8 cellular contexts compared by ENCODE assay signal in the genomic region with DNA sequence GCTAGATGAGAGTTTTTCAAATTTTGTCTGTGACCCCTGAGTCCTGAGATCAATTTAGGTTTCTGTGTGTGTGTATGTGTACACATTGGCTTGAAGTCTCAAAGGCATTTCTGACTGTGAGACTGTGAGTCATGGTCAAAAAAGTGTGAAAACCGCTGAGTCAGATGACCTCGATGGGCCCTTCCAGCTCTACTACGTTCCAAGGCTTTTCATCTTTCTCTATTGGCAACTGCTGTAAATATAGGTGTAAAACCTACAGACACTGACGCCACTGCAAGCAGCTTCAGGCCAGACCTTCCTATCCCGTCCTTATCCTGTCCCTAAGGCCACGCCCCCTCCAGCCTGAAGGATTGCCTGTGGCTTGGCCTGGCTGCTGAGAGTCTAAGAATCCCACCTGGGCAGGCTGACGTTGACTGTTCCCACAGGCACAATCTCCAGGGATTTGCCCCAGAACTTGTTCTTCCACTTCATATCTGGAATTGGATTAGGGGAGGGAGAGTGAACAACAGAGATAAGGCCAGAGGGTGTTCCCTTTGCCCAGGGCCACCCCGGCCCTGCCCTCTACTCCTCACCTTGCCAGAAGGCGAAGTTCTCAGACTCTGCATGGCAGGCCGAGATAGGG. TPM values are rescaled to one million over a fixed set of nuclear protein-coding genes. Genes with fewer than 3 reads are reported as not detected.
DNase-seq lines count a peak whose midpoint lies in the region; ATAC-seq and TF ChIP-seq lines count a peak whose summit lies in the region.

No MANE protein-coding gene starts in this region.

- no peak overlapping the region for H4K8ac ChIP-seq in neuronal stem cell (ENCODE audit: low read depth, low read length)

- intact Hi-C loops in left lung (cut with DNase I), result no loop called here

- H3K4me3 ChIP-seq in BE2C (ENCODE audit: low read depth, low read length), result no peak overlapping the region
- no peak overlapping the region for H3K4me3 ChIP-seq in HEK293 (ENCODE audit: low read depth, low read length)
- no peak overlapping the region for H3K4me3 ChIP-seq in adipocyte (ENCODE audit: low read length)
- no peak overlapping the region for H3K4me3 ChIP-seq in left lung
- no peak overlapping the region for H3K4me3 ChIP-seq in neuronal stem cell (ENCODE audit: low read length in 2 of 2)

- H2BK15ac ChIP-seq in neuronal stem cell (ENCODE audit: low read length), result no peak overlapping the region

- H3K18ac ChIP-seq in neuronal stem cell (ENCODE audit: low read length), result no peak overlapping the region

- TF ChIP-seq CTCF in BE2C (IDR thresholded peaks at IDR 0.05; ENCODE audit: low read depth, low read length) (no peak), HEK293 (tag by site-specific recombination; IDR thresholded peaks at IDR 0.05) (no peak), left lung (IDR thresholded peaks at IDR 0.05) (no peak)

- H3K79me1 ChIP-seq in neuronal stem cell (ENCODE audit: low read depth, low read length), result no peaks in the 10 kb centered on the region

- DNase-seq in BE2C, result peak; percentile 54
- DNase-seq in adipocyte (ENCODE audit: low read depth), result peak; percentile 75
- peak in 1 of 2 donors; percentile 76 for DNase-seq in left lung
- DNase-seq in neuronal stem cell (ENCODE audit: low spot score), result no peak
- no peak for DNase-seq in activated CD4-positive, CD25-positive, alpha-beta regulatory T cell (lab: John Stamatoyannopoulos, UW)
- DNase-seq in NCI-H1048 (lab: John Stamatoyannopoulos, UW), result no peak

- H3K9ac ChIP-seq in adipocyte (ENCODE audit: low read length) (no peak overlapping the region), neuronal stem cell (ENCODE audit: low read depth, low read length, poor library complexity) (no peak overlapping the region)

- no peak overlapping the region for H2AFZ ChIP-seq in neuronal stem cell (ENCODE audit: low read length)

- H3K27me3 ChIP-seq in BE2C (no peaks in the 10 kb centered on the region), adipocyte (replicated peaks; ENCODE audit: control insufficient read depth, insufficient read depth, low read length) (peaks cover 9% of the 10 kb centered on the region), left lung (no peaks in the 10 kb centered on the region), neuronal stem cell (ENCODE audit: control insufficient read depth in 3 of 3, insufficient read depth in 3 of 3, low read depth in 1 of 3, low read length in 3 of 3) (no peaks in the 10 kb centered on the region)

- no peaks in the 10 kb centered on the region for H3K9me3 ChIP-seq in BE2C
- H3K9me3 ChIP-seq in HEK293 (ENCODE audit: control insufficient read depth, insufficient read depth, low read depth, low read length), result no peaks in the 10 kb centered on the region
- H3K9me3 ChIP-seq in adipocyte (ENCODE audit: control insufficient read depth, low read length), result no peaks in the 10 kb centered on the region
- H3K9me3 ChIP-seq in left lung, result no peaks in the 10 kb centered on the region
- H3K9me3 ChIP-seq in neuronal stem cell (replicated peaks in 1 of 2; ENCODE audit: control insufficient read depth in 2 of 2, insufficient read depth in 1 of 2, low read depth in 1 of 2, low read length in 2 of 2), result no peaks in the 10 kb centered on the region

- H3K27ac ChIP-seq in HEK293 (ENCODE audit: extremely low read depth, low read depth, low read length), result no peak overlapping the region
- H3K27ac ChIP-seq in left lung, result peak overlapping the region; percentile 26 to 43
- no peak overlapping the region for H3K27ac ChIP-seq in neuronal stem cell (replicated peaks; ENCODE audit: low read length)

- no peak overlapping the region for H2BK5ac ChIP-seq in neuronal stem cell (ENCODE audit: low read length)

- H3K4me1 ChIP-seq in BE2C (peaks cover 9% of the 10 kb centered on the region), HEK293 (ENCODE audit: control insufficient read depth, insufficient read depth, low read length) (no peaks in the 10 kb centered on the region), adipocyte (ENCODE audit: control insufficient read depth, insufficient read depth, low read length) (peaks cover 22% of the 10 kb centered on the region), left lung (peaks cover 0 to 10% of the 10 kb centered on the region in 2 donors), neuronal stem cell (ENCODE audit: control insufficient read depth in 2 of 2, insufficient read depth in 1 of 2, low read depth in 1 of 2, low read length in 2 of 2) (no peaks in the 10 kb centered on the region)

- no peak overlapping the region for H3K14ac ChIP-seq in neuronal stem cell (ENCODE audit: low read length)

- H2BK12ac ChIP-seq in neuronal stem cell (ENCODE audit: low read length), result no peak overlapping the region

- no peak overlapping the region for H3K4me2 ChIP-seq in neuronal stem cell (ENCODE audit: insufficient read depth, low read length, poor library complexity, severe bottlenecking)

- POLR2A ChIA-PET in HEK293 (lab: Yijun Ruan, JAX), result interaction anchor here (0.5 to 3.3 kb wide), 4 partner anchors 11 to 160 kb away, joined by 3 to 15 read pairs (median 6); a partner anchor contains a TSS

- WGBS in neuronal stem cell (ENCODE audit: extremely low coverage in 2 of 2, insufficient read length in 2 of 2, insufficient replicate concordance in 1 of 2), 2 donors, result no CpG with 5 or more reads among the region's 10 CpGs

- no peak overlapping the region for H3K23ac ChIP-seq in neuronal stem cell (ENCODE audit: low read depth, low read length, poor library complexity)

- peaks cover 23% of the 10 kb centered on the region for H3K36me3 ChIP-seq in BE2C
- peaks cover 0 to 61% of the 10 kb centered on the region in 2 experiments; a peak in 1 of 3 replicates for H3K36me3 ChIP-seq in HEK293 (ENCODE audit: control insufficient read depth in 2 of 2, insufficient read depth in 1 of 2, low read length in 2 of 2)
- peaks cover 2% of the 10 kb centered on the region for H3K36me3 ChIP-seq in adipocyte (ENCODE audit: control insufficient read depth, insufficient read depth, low read length, severe bottlenecking)
- H3K36me3 ChIP-seq in left lung, result peaks cover 0 to 80% of the 10 kb centered on the region in 2 donors
- H3K36me3 ChIP-seq in neuronal stem cell (replicated peaks in 1 of 2; ENCODE audit: control insufficient read depth in 2 of 2, insufficient read depth in 2 of 2, low read length in 2 of 2), result peaks cover 12 to 27% of the 10 kb centered on the region in 2 donors

- CTCF ChIA-PET in HEK293 (lab: Yijun Ruan, JAX), result interaction anchor here (1.1 to 1.2 kb wide), 2 partner anchors 9 to 33 kb away, joined by 4 to 6 read pairs; no protein-coding TSS in a partner anchor

- H4K91ac ChIP-seq in neuronal stem cell (ENCODE audit: low read depth, low read length, poor library complexity), result no peak overlapping the region

- ATAC-seq in left lung, result peak; percentile 83
- ATAC-seq in HG03097 (IDR thresholded peaks at IDR 0.05; ENCODE audit: low FRiP score, unreplicated experiment), result no peak

- H2BK120ac ChIP-seq in neuronal stem cell (ENCODE audit: low read depth, low read length), result no peak overlapping the region

- no peak overlapping the region for H2AK5ac ChIP-seq in neuronal stem cell (ENCODE audit: low read depth, low read length)

- no peak overlapping the region for H3K4ac ChIP-seq in neuronal stem cell (ENCODE audit: low read length)

TF ChIP-seq in HEK293, 187 proteins besides CTCF, POLR2A, EP300 and RAD21 (continues in another document):
- TF ChIP-seq ZNF292 (tag by site-specific recombination; IDR thresholded peaks at IDR 0.05; ENCODE audit: borderline replicate concordance, low read depth) (no peak), KLF9 (tag by site-specific recombination; IDR thresholded peaks at IDR 0.05; ENCODE audit: low read depth) (peak; percentile 64; the same call in 1 of the 2 replicates), ZNF324 (tag by site-specific recombination; IDR thresholded peaks at IDR 0.05) (0 out of 2 replicates have a peak, but pooled peaks have one; percentile 25), ZNF610 (tag by site-specific recombination; IDR thresholded peaks at IDR 0.05; ENCODE audit: borderline replicate concordance) (no peak), SP7 (tag by site-specific recombination; IDR thresholded peaks at IDR 0.05) (peak; percentile 56; the same call in 1 of the 2 replicates)
- TF ChIP-seq, protein P1, sequence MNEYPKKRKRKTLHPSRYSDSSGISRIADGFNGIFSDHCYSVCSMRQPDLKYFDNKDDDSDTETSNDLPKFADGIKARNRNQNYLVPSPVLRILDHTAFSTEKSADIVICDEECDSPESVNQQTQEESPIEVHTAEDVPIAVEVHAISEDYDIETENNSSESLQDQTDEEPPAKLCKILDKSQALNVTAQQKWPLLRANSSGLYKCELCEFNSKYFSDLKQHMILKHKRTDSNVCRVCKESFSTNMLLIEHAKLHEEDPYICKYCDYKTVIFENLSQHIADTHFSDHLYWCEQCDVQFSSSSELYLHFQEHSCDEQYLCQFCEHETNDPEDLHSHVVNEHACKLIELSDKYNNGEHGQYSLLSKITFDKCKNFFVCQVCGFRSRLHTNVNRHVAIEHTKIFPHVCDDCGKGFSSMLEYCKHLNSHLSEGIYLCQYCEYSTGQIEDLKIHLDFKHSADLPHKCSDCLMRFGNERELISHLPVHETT (tag by site-specific recombination; IDR thresholded peaks at IDR 0.05), result 0 out of 2 replicates have a peak, but pooled peaks have one; percentile 24

RNA-seq across cellular contexts. Expression of a gene that starts 11.3 kb away (rescaled TPM):
- polyA plus RNA-seq in BE2C (2012; ENCODE audit: insufficient read depth, insufficient read length, low read depth), result 17.3 TPM
- 10 to 100 TPM; 20.3 to 36.4 TPM for total RNA-seq in left lung
- 5.8 TPM for polyA plus RNA-seq in neuronal stem cell (2013, experiment 1 of 2)
- 5.3 TPM for polyA plus RNA-seq in neuronal stem cell (2013, experiment 2 of 2)

RNA-seq across cellular contexts. Expression of a gene that starts 21.0 kb away (rescaled TPM):
- 120 TPM for polyA plus RNA-seq in BE2C (2012; ENCODE audit: insufficient read depth, insufficient read length, low read depth)
- total RNA-seq in left lung, result 10 to 100 TPM; 26.2 to 27.3 TPM
- 80.5 TPM for polyA plus RNA-seq in neuronal stem cell (2013, experiment 1 of 2)
- 84.1 TPM for polyA plus RNA-seq in neuronal stem cell (2013, experiment 2 of 2)

RNA-seq across cellular contexts. Expression of a gene that starts 21.2 kb away (rescaled TPM):
- 0.51 TPM for polyA plus RNA-seq in BE2C (2012; ENCODE audit: insufficient read depth, insufficient read length, low read depth)
- 1 to 10 TPM in 1 of 2 donors, under 1 TPM in 1; 0.44 to 6.7 TPM for total RNA-seq in left lung
- polyA plus RNA-seq in neuronal stem cell (2013, experiment 1 of 2), result 0.17 TPM
- 0.32 TPM for polyA plus RNA-seq in neuronal stem cell (2013, experiment 2 of 2)

RNA-seq across cellular contexts. Expression of a gene that starts 30.8 kb away (rescaled TPM):
- 41.0 TPM for polyA plus RNA-seq in BE2C (2012; ENCODE audit: insufficient read depth, insufficient read length, low read depth)
- 10 to 100 TPM; 26.4 to 33.1 TPM for total RNA-seq in left lung
- 37.2 TPM for polyA plus RNA-seq in neuronal stem cell (2013, experiment 1 of 2)
- polyA plus RNA-seq in neuronal stem cell (2013, experiment 2 of 2), result 36.3 TPM

RNA-seq across cellular contexts. Expression of a gene that starts 40.7 kb away (rescaled TPM):
- polyA plus RNA-seq in BE2C (2012; ENCODE audit: insufficient read depth, insufficient read length, low read depth), result 0.79 TPM
- 1 to 10 TPM in 1 of 2 donors, under 1 TPM in 1; 0.79 to 1.5 TPM for total RNA-seq in left lung
- 0.24 TPM for polyA plus RNA-seq in neuronal stem cell (2013, experiment 1 of 2)
- polyA plus RNA-seq in neuronal stem cell (2013, experiment 2 of 2), result 0.26 TPM

Comparison
In these comparisons a context has a peak if more than half of its experiments do, and no peak if none do; other contexts are left out.
1. DNase-seq: peak in BE2C (single experiment) and adipocyte (single experiment); none in neuronal stem cell (single experiment), activated CD4-positive, CD25-positive, alpha-beta regulatory T cell (0 of 4) and NCI-H1048 (single experiment).
2. H3K27ac ChIP-seq: peak in left lung (2 of 2); none in HEK293 (single experiment) and neuronal stem cell (single experiment).